ENCODE assay signal across 1 cellular context in genomic region chr3:31610700-31611275, GRCh38.
TF ChIP-seq lines count a peak whose summit lies in the region.

No MANE protein-coding gene starts in this region.

TF ChIP-seq in HepG2, 621 proteins besides CTCF, POLR2A, EP300 and RAD21 (continued from another document):
- no peak for TF ChIP-seq ZNF136 (CRISPR knock-in tag; IDR thresholded peaks at IDR 0.05; ENCODE audit: low read depth)
- no peak for TF ChIP-seq FOXA1 (IDR thresholded peaks at IDR 0.05)
- TF ChIP-seq FOXA1 (CRISPR knock-in tag; IDR thresholded peaks at IDR 0.05) = no peak
- TF ChIP-seq SMC3 (IDR thresholded peaks at IDR 0.05; ENCODE audit: low read length) = peak; percentile 48
